1 cellular context compared by ENCODE assay signal in genomic region chr1:13760921-13761320, GRCh38.
TF ChIP-seq lines count a peak whose summit lies in the region.

No MANE protein-coding gene starts in this region.

TF ChIP-seq in liver, 16 proteins besides CTCF, POLR2A, EP300 and RAD21 (continued from another document):
- peak; percentile 37 for TF ChIP-seq MAX (IDR thresholded peaks at IDR 0.05)
- no peak for TF ChIP-seq FOXA1 (IDR thresholded peaks at IDR 0.05)
- no peak for TF ChIP-seq HNF4G (IDR thresholded peaks at IDR 0.05)
- TF ChIP-seq JUND (IDR thresholded peaks at IDR 0.05): peak in 1 of 2 donors; percentile 41
- TF ChIP-seq, protein P1, sequence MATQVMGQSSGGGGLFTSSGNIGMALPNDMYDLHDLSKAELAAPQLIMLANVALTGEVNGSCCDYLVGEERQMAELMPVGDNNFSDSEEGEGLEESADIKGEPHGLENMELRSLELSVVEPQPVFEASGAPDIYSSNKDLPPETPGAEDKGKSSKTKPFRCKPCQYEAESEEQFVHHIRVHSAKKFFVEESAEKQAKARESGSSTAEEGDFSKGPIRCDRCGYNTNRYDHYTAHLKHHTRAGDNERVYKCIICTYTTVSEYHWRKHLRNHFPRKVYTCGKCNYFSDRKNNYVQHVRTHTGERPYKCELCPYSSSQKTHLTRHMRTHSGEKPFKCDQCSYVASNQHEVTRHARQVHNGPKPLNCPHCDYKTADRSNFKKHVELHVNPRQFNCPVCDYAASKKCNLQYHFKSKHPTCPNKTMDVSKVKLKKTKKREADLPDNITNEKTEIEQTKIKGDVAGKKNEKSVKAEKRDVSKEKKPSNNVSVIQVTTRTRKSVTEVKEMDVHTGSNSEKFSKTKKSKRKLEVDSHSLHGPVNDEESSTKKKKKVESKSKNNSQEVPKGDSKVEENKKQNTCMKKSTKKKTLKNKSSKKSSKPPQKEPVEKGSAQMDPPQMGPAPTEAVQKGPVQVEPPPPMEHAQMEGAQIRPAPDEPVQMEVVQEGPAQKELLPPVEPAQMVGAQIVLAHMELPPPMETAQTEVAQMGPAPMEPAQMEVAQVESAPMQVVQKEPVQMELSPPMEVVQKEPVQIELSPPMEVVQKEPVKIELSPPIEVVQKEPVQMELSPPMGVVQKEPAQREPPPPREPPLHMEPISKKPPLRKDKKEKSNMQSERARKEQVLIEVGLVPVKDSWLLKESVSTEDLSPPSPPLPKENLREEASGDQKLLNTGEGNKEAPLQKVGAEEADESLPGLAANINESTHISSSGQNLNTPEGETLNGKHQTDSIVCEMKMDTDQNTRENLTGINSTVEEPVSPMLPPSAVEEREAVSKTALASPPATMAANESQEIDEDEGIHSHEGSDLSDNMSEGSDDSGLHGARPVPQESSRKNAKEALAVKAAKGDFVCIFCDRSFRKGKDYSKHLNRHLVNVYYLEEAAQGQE (IDR thresholded peaks at IDR 0.05): no peak
